ENCODE assay signal across 8 cellular contexts in the genomic region with DNA sequence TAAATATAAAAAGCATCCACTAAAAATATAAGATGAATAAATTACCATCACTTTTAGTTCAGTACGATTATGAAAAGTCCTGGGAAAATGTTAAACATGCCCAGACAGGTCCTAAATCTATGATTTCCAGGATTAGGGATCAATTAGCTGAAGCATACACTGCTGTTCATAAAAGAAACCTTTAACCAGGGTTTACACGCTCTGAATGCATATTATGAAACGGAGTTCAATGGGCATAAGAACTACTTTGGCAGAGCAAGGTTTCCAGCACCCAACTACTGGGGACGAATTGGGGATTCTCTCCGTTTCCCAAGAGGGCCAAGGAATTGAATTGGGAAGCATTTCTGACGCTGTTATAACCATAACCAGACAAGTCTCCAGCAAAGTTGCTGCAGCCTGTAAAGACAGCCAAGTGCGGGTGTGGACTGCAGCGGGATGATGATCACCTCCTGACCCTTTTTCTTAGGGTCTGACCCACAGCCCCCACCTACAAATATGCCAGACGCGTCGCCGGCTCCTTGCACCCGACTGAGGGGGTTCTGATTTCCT. TPM values are rescaled to one million over a fixed set of nuclear protein-coding genes. Genes with fewer than 3 reads are reported as not detected.
DNase-seq lines count a peak whose midpoint lies in the region; ATAC-seq, FAIRE-seq and TF ChIP-seq lines count a peak whose summit lies in the region.

No MANE protein-coding gene starts in this region.

- H3K27me3 Mint-ChIP-seq in activated CD4-positive, alpha-beta T cell treated with anti-CD3 and anti-CD28 coated beads, Interleukin-2, amount 10 ng/mL, durations not matched to agents 7 days and 5 days = no peaks in the 10 kb centered on the region
- H3K27me3 Mint-ChIP-seq in activated naive CD8-positive, alpha-beta T cell = no peaks in the 10 kb centered on the region

- WGBS in testis, 2 donors = 0 to 1% methylated on average over 12 to 13 of the region's 13 CpGs

- no peak for TF ChIP-seq POLR2A in testis (IDR thresholded peaks at IDR 0.05)

- peaks cover 23% of the 10 kb centered on the region for H3K36me3 Mint-ChIP-seq in activated CD4-positive, alpha-beta T cell treated with anti-CD3 and anti-CD28 coated beads, Interleukin-2, amount 10 ng/mL, durations not matched to agents 7 days and 5 days (ENCODE audit: low read depth)
- peaks cover 2% of the 10 kb centered on the region for H3K36me3 Mint-ChIP-seq in activated naive CD8-positive, alpha-beta T cell

- peaks cover 5 to 10% of the 10 kb centered on the region in 2 donors for H3K4me1 ChIP-seq in kidney (ENCODE audit: control insufficient read depth in 1 of 2, insufficient read depth in 1 of 2, low read depth in 1 of 2, low read length in 2 of 2)
- H3K4me1 ChIP-seq in testis = peaks cover 8% of the 10 kb centered on the region

- peaks cover 51% of the 10 kb centered on the region for H3K4me1 Mint-ChIP-seq in activated CD4-positive, alpha-beta T cell treated with anti-CD3 and anti-CD28 coated beads, Interleukin-2, amount 10 ng/mL, durations not matched to agents 7 days and 5 days
- peaks cover 40% of the 10 kb centered on the region for H3K4me1 Mint-ChIP-seq in activated naive CD8-positive, alpha-beta T cell (ENCODE audit: low read depth)

- TF ChIP-seq CTCF in kidney (IDR thresholded peaks at IDR 0.05; ENCODE audit: borderline replicate concordance, extremely low read depth, insufficient read depth) (no peak), testis (IDR thresholded peaks at IDR 0.05) (no peak)

- POLR2A ChIA-PET in activated CD4-positive, alpha-beta T cell treated with anti-CD3 and anti-CD28 coated beads, Interleukin-2, amount 10 ng/mL, durations not matched to agents 7 days and 5 days (lab: Charles Lee) = no interaction called here

- peak overlapping the region; percentile 78 to 85 for H3K9ac ChIP-seq in kidney (ENCODE audit: low read length in 2 of 2)

- peaks cover 5 to 14% of the 10 kb centered on the region in 2 donors for H3K36me3 ChIP-seq in kidney (ENCODE audit: control insufficient read depth in 1 of 2, insufficient read depth in 2 of 2, low read length in 2 of 2)
- no peaks in the 10 kb centered on the region for H3K36me3 ChIP-seq in testis (ENCODE audit: low read depth, missing control alignments)

- no peaks in the 10 kb centered on the region for H3K9me3 Mint-ChIP-seq in activated CD4-positive, alpha-beta T cell treated with anti-CD3 and anti-CD28 coated beads, Interleukin-2, amount 10 ng/mL, durations not matched to agents 7 days and 5 days
- no peaks in the 10 kb centered on the region for H3K9me3 Mint-ChIP-seq in activated naive CD8-positive, alpha-beta T cell (ENCODE audit: low read depth)

- no peak for DNase-seq in activated CD4-positive, alpha-beta T cell treated with anti-CD3 and anti-CD28 coated beads, Interleukin-2, amount 10 ng/mL, durations not matched to agents 7 days and 5 days
- DNase-seq in activated CD4-positive, alpha-beta T cell treated with anti-CD3 and anti-CD28 coated beads, Interleukin-2, amount 50 U/mL, for 48 hours = no peak
- DNase-seq in kidney (no peak), testis (no peak), H4 (ENCODE audit: low spot score) (no peak)

- CTCF ChIA-PET in activated CD4-positive, alpha-beta T cell treated with anti-CD3 and anti-CD28 coated beads, Interleukin-2, amount 10 ng/mL, durations not matched to agents 7 days and 5 days (lab: Charles Lee) = interaction anchor here (0.5 kb wide), 1 partner anchor 328 kb away, joined by 6 read pairs; no protein-coding TSS in a partner anchor

- no peaks in the 10 kb centered on the region for H3K9me3 ChIP-seq in kidney (ENCODE audit: control insufficient read depth in 1 of 2, low read length in 2 of 2)
- H3K9me3 ChIP-seq in testis = no peaks in the 10 kb centered on the region

- intact Hi-C loops in kidney (cut with DNase I) (loop anchor here (10.0 kb wide), 1 partner anchor 77 kb away; no protein-coding TSS in a partner anchor), testis (cut with DNase I; ENCODE audit: low total_unique reads) (loop anchor here (5.0 to 10.0 kb wide), 2 partner anchors 35 to 77 kb away; no protein-coding TSS in a partner anchor)

- peak overlapping the region; percentile 85 for H3K27ac Mint-ChIP-seq in activated CD4-positive, alpha-beta T cell treated with anti-CD3 and anti-CD28 coated beads, Interleukin-2, amount 10 ng/mL, durations not matched to agents 7 days and 5 days
- H3K27ac Mint-ChIP-seq in activated naive CD8-positive, alpha-beta T cell = peak overlapping the region; percentile 70

- H3K27ac ChIP-seq in kidney (ENCODE audit: low read depth in 2 of 2, low read length in 2 of 2) (peak overlapping the region; percentile 32 to 95), testis (peak overlapping the region; percentile 94 to 98)

- no peak for ATAC-seq in GM21737 (IDR thresholded peaks at IDR 0.05; ENCODE audit: unreplicated experiment)
- ATAC-seq in HG02759 (IDR thresholded peaks at IDR 0.05; ENCODE audit: unreplicated experiment) = no peak

- peak overlapping the region; percentile 93 for H3K4me3 Mint-ChIP-seq in activated CD4-positive, alpha-beta T cell treated with anti-CD3 and anti-CD28 coated beads, Interleukin-2, amount 10 ng/mL, durations not matched to agents 7 days and 5 days
- peak overlapping the region; percentile 93 for H3K4me3 Mint-ChIP-seq in activated naive CD8-positive, alpha-beta T cell

- no peak for FAIRE-seq in kidney (lab: Jason Lieb, UNC)

- H3K4me3 ChIP-seq in kidney (ENCODE audit: low read length in 2 of 2) = peak overlapping the region; percentile 96
- H3K4me3 ChIP-seq in testis = peak overlapping the region; percentile 95 to 97

- no peaks in the 10 kb centered on the region for H3K27me3 ChIP-seq in testis

RNA-seq across cellular contexts. Expression of a gene that starts 1.6 kb away (rescaled TPM):
- total RNA-seq in activated CD4-positive, alpha-beta T cell treated with anti-CD3 and anti-CD28 coated beads, Interleukin-2, amount 10 ng/mL, durations not matched to agents 7 days and 5 days = 1 to 10 TPM; 9.3 to 9.6 TPM
- total RNA-seq in kidney (37.7 TPM), testis (10 to 100 TPM; 29.4 to 33.3 TPM)
- polyA plus RNA-seq in kidney (ENCODE audit: insufficient read depth, low read depth, low replicate concordance) (8.2 TPM), testis (ENCODE audit: insufficient read depth, low read depth, low replicate concordance) (37.3 TPM)
- 14.8 and 19.7 TPM in 2 replicates for total RNA-seq in H4 (2014; rRNA removed; shearing (Covaris generic))
